In the genomic region with DNA sequence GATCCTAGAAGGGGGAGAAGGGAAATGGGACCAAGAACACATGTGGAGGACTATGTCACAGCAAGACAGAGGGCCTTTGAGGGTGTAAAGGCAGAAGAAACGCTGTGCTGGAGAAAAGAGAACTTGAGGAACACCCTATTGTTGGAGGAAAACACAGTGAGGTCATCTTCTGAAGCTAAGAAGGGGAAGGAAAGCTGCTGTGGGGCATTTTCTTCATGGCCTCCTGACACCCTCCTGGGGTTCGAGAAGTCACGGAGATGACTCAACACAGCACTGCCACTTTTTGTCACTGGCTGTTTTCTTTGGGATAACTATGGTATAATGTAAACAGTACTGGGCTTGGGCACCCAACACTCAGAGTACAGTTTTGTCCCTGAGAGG, we compare ENCODE assay signal across 16 cellular contexts.
DNase-seq lines count a peak whose midpoint lies in the region; ATAC-seq and TF ChIP-seq lines count a peak whose summit lies in the region.
"Had no signal": no experiment of that assay in that cellular context is flagged by ENCODE, and none has a peak within 500 bp of the region (broad histone marks: within the 10 kb centered on the region; RNA-seq: fewer than 3 reads in every experiment).

No MANE protein-coding gene starts in this region.

- 28 to 60% (median 44%) methylated on average over 3 of the region's 3 CpGs for WGBS in spleen, 5 donors

- H3K4me1 ChIP-seq in spleen, result no peaks in the 10 kb centered on the region
- H3K4me1 ChIP-seq: prostate gland had no signal

- no peaks in the 10 kb centered on the region for H3K36me3 ChIP-seq in spleen
- H3K36me3 ChIP-seq: prostate gland had no signal

- ATAC-seq in GM21526 (IDR thresholded peaks at IDR 0.05; ENCODE audit: low FRiP score, unreplicated experiment) (peak; percentile 16), HG03097 (IDR thresholded peaks at IDR 0.05; ENCODE audit: low FRiP score, unreplicated experiment) (peak; percentile 22)

- TF ChIP-seq POLR2A in spleen (IDR thresholded peaks at IDR 0.05), result no peak

- TF ChIP-seq CTCF in GM12865 (IDR thresholded peaks at IDR 0.05; ENCODE audit: insufficient read depth, low read depth, low read length, missing control alignments) (no peak), spleen (IDR thresholded peaks at IDR 0.05 in 8 of 11, conservative IDR thresholded peaks at IDR 0.05 in 3 of 11) (no peak)

- H3K9me3 ChIP-seq in spleen, result no peaks in the 10 kb centered on the region
- H3K9me3 ChIP-seq: prostate gland had no signal

- DNase-seq in GM12865 (ENCODE audit: low read depth) (peak; percentile 65), NOMO-1 treated with DMSO at 0.1 percent for 48 hours (lab: John Stamatoyannopoulos, UW; ENCODE audit: unreplicated experiment) (peak; percentile 47), AG20443 (ENCODE audit: low spot score) (no peak), NCI-H1092 treated with DMSO at 0.1 percent for 48 hours (lab: John Stamatoyannopoulos, UW) (no peak), spleen (no peak)
- DNase-seq in activated CD8-positive, alpha-beta memory T cell treated with anti-CD3 and anti-CD28 coated beads, Interleukin-2, amount 50 U/mL, for 48 hours, result no peak
- DNase-seq: activated naive CD4-positive, alpha-beta T cell; effector memory CD4-positive, alpha-beta T cell; immature natural killer cell; NCI-H1694; NCI-H69; SHP77 treated with DMSO at 0.1 percent for 48 hours; stimulated activated CD8-positive, alpha-beta memory T cell treated with anti-CD3 and anti-CD28 coated beads, Interleukin-4, amount 100 ng/mL, for 48 hours had no signal

- H3K4me3 ChIP-seq in GM12865 (ENCODE audit: low read depth, low read length) (no peak overlapping the region), spleen (no peak overlapping the region)
- H3K4me3 ChIP-seq: prostate gland had no signal

- H3K27ac ChIP-seq in spleen, result no peak overlapping the region
- H3K27ac ChIP-seq: prostate gland had no signal

- intact Hi-C loops in spleen (cut with DNase I; ENCODE audit: low total_unique reads), result no loop called here

- H3K27me3 ChIP-seq in spleen (replicated peaks in 1 of 7), result no peaks in the 10 kb centered on the region

Comparison
In these comparisons a context has a peak if more than half of its experiments do, and no peak if none do; other contexts are left out.
1. DNase-seq: peak in GM12865 (single experiment) and NOMO-1 treated with DMSO at 0.1 percent for 48 hours (single experiment); none in AG20443 (single experiment), activated CD8-positive, alpha-beta memory T cell treated with anti-CD3 and anti-CD28 coated beads, Interleukin-2, amount 50 U/mL, for 48 hours (single experiment), NCI-H1092 treated with DMSO at 0.1 percent for 48 hours (single experiment) and spleen (single experiment).